Comparison of ENCODE assay signal across 9 cellular contexts in the genomic region with DNA sequence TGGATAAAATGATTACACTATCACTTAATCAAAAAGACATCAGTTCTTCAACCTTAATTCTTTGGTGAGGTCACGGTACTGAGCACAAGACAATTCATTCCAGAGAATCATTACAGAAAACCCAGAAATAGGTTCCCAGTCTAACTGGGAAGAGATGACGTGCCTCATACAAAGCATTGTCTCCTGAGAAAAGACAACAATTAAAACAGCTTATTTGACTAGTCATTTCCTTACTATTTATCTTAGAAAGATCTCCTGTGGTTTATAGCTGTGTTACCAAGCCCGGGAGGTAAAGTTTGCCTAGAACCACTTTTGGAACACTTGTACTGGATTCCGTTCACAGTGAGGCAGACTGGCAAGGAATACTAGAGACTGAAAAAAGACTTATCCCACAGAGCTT. TPM values are rescaled to one million over a fixed set of nuclear protein-coding genes. Genes with fewer than 3 reads are reported as not detected.
A peak's percentile ranks its signal among the peaks of the same experiment; 100 is the strongest.
DNase-seq lines count a peak whose midpoint lies in the region; ATAC-seq and TF ChIP-seq lines count a peak whose summit lies in the region.
"Had no signal": no experiment of that assay in that cellular context is flagged by ENCODE, and none has a peak within 500 bp of the region (broad histone marks: within the 10 kb centered on the region; RNA-seq: fewer than 3 reads in every experiment).

No MANE protein-coding gene starts in this region.

- dilution Hi-C loops in IMR-90 (cut with HindIII; ENCODE audit: low sequenced_read_pairs, unreplicated experiment), result no loop called here

- DNase-seq in AG08395 (ENCODE audit: low spot score) (peak; percentile 45), IMR-90 (peak; percentile 78), sciatic nerve (ENCODE audit: low spot score) (no peak), ovary (no peak), cerebellar cortex (ENCODE audit: low spot score) (no peak), pons (ENCODE audit: low spot score) (no peak)
- DNase-seq: NCI-H345 had no signal

- no peak overlapping the region for H3K18ac ChIP-seq in IMR-90 (ENCODE audit: low read depth, low read length)

- ATAC-seq in IMR-90 (ENCODE audit: low read depth) (no peak), sciatic nerve (no peak)

- H3K27ac ChIP-seq in IMR-90 (ENCODE audit: insufficient read depth, low read length) (no peak overlapping the region; the same call in 1 of the 2 replicates), muscle layer of colon (ENCODE audit: low read depth, low read length) (peak overlapping the region; percentile 5), ovary (no peak overlapping the region)

- no peak overlapping the region for H2AFZ ChIP-seq in IMR-90 (replicated peaks; ENCODE audit: low read length, poor library complexity)

- H3K23ac ChIP-seq in IMR-90 (ENCODE audit: low read depth, low read length), result no peak overlapping the region

- 50% methylated on average over 1 of the region's 4 CpGs; no CpG with 5 or more reads in 1 of the 2 experiments for whole genome bisulfite sequencing in IMR-90 (ENCODE audit: extremely low coverage in 2 of 2, insufficient read length in 1 of 2), 2 experiments
- 74 to 82% (median 79%) methylated on average over 4 of the region's 4 CpGs for WGBS in ovary, 3 donors

- TSS peak; percentile 5 for BruUV-seq in IMR-90 (replicated peaks; lab: Mats Ljungman, UMichigan)

- no peak overlapping the region for H3K56ac ChIP-seq in IMR-90 (ENCODE audit: extremely low read depth, insufficient read depth, low read length)

- no peak overlapping the region for H2BK120ac ChIP-seq in IMR-90 (ENCODE audit: low read depth, low read length)

- peak overlapping the region in 4 of 5 experiments; percentile 69 to 92 (median 82) for H3K27ac Mint-ChIP-seq in brain

- peaks cover 66% of the 10 kb centered on the region for H3K4me1 Mint-ChIP-seq in brain

- H3K4me3 ChIP-seq in IMR-90 (ENCODE audit: insufficient read depth, low read depth, low read length) (no peak overlapping the region), muscle layer of colon (ENCODE audit: low read depth in 1 of 2, low read length in 2 of 2) (peak overlapping the region in 1 of 2 donors; percentile 3), ovary (no peak overlapping the region)

- POLR2A ChIA-PET in IMR-90 (lab: Charles Lee; ENCODE audit: unreplicated experiment), result interaction anchor here (0.5 kb wide), 1 partner anchor 335 kb away, joined by 4 read pairs; no protein-coding TSS in a partner anchor

- CTCF ChIA-PET in IMR-90 (lab: Yijun Ruan, JAX), result interaction anchor here (0.5 to 1.5 kb wide), 3 partner anchors 183 to 220 kb away, joined by 3 to 5 read pairs (median 4); no protein-coding TSS in a partner anchor

- H3K9me1 ChIP-seq in IMR-90 (ENCODE audit: insufficient read depth, low read length), result peaks cover 14% of the 10 kb centered on the region

- peaks cover 15% of the 10 kb centered on the region for H3K27me3 Mint-ChIP-seq in brain

- no peak for TF ChIP-seq POLR2A in IMR-90 (IDR thresholded peaks at IDR 0.05; ENCODE audit: low read depth, low read length)
- TF ChIP-seq POLR2A in ovary (IDR thresholded peaks at IDR 0.05), result no peak

- H3K9ac ChIP-seq in IMR-90 (ENCODE audit: low read depth, low read length) (no peak overlapping the region), muscle layer of colon (ENCODE audit: low read length) (no peak overlapping the region)

- H3K9me3 Mint-ChIP-seq in brain, result no peaks in the 10 kb centered on the region

- H3K36me3 ChIP-seq in IMR-90 (ENCODE audit: control insufficient read depth, insufficient read depth, low read length) (peaks cover 8% of the 10 kb centered on the region), muscle layer of colon (ENCODE audit: insufficient read depth, low read length) (peaks cover 4% of the 10 kb centered on the region), ovary (no peaks in the 10 kb centered on the region)

- H3K79me1 ChIP-seq in IMR-90 (ENCODE audit: low read depth in 1 of 2, low read length in 2 of 2), result peaks cover 11 to 52% of the 10 kb centered on the region in 2 experiments; a peak in 3 of 4 replicates

- no peak overlapping the region for H4K91ac ChIP-seq in IMR-90 (ENCODE audit: insufficient read depth, low read depth, low read length)

- TF ChIP-seq CTCF in IMR-90 (conservative IDR thresholded peaks at IDR 0.05; ENCODE audit: low read depth, low read length) (no peak), brain (conservative IDR thresholded peaks at IDR 0.05) (no peak), ovary (IDR thresholded peaks at IDR 0.05) (no peak)

- H3K4ac ChIP-seq in IMR-90 (ENCODE audit: low read depth, low read length), result peak overlapping the region; percentile 25; the same call in 1 of the 2 replicates

- H4K5ac ChIP-seq in IMR-90 (ENCODE audit: low read depth, low read length), result no peak overlapping the region

- in situ Hi-C loops in IMR-90 (cut with MboI; ENCODE audit: low sequenced_read_pairs), result no loop called here

- TF ChIP-seq EP300 in ovary (IDR thresholded peaks at IDR 0.05), result no peak

- peak overlapping the region; percentile 48 to 80 (median 70) for H3K4me3 Mint-ChIP-seq in brain

- no peak overlapping the region for H2AK9ac ChIP-seq in IMR-90 (replicated peaks; ENCODE audit: low read depth, low read length, poor library complexity)

- intact Hi-C loops in IMR-90 (cut with micrococcal nuclease) (loop anchor here (5.0 kb wide), 1 partner anchor 39 kb away; no protein-coding TSS in a partner anchor), sciatic nerve (cut with DNase I) (no loop called here), ovary (cut with DNase I) (no loop called here)

- H3K36me3 Mint-ChIP-seq in brain, result peaks cover 52% of the 10 kb centered on the region

- no peak overlapping the region for H4K8ac ChIP-seq in IMR-90 (ENCODE audit: low read depth in 2 of 2, low read length in 2 of 2)

- H4K20me1 ChIP-seq in IMR-90 (ENCODE audit: insufficient read depth, low read length), result peaks cover 81% of the 10 kb centered on the region

- H2BK15ac ChIP-seq in IMR-90 (ENCODE audit: low read depth, low read length), result no peak overlapping the region

- no peaks in the 10 kb centered on the region for H3K9me3 ChIP-seq in IMR-90 (ENCODE audit: control insufficient read depth, insufficient read depth, low read length)
- H3K9me3 ChIP-seq in muscle layer of colon (ENCODE audit: low read length), result no peaks in the 10 kb centered on the region
- H3K9me3 ChIP-seq in ovary, result no peaks in the 10 kb centered on the region

- TF ChIP-seq RAD21 in IMR-90 (IDR thresholded peaks at IDR 0.05; ENCODE audit: low read length), result no peak

- peak overlapping the region; percentile 39; the same call in 1 of the 2 replicates for H3K4me2 ChIP-seq in IMR-90 (ENCODE audit: low read depth, low read length)

- H3K14ac ChIP-seq in IMR-90 (replicated peaks; ENCODE audit: low read depth, low read length), result no peak overlapping the region

- H3K27me3 ChIP-seq in IMR-90 (ENCODE audit: control insufficient read depth, insufficient read depth, low read length) (no peaks in the 10 kb centered on the region), muscle layer of colon (ENCODE audit: control insufficient read depth in 1 of 2, insufficient read depth in 2 of 2, low read length in 2 of 2) (no peaks in the 10 kb centered on the region), ovary (no peaks in the 10 kb centered on the region)

- H2AK5ac ChIP-seq in IMR-90 (ENCODE audit: low read depth, low read length), result no peak overlapping the region

- H3K4me1 ChIP-seq in IMR-90 (ENCODE audit: control insufficient read depth, insufficient read depth, low read length), result peaks cover 13% of the 10 kb centered on the region
- H3K4me1 ChIP-seq in muscle layer of colon (ENCODE audit: insufficient read depth, low read length), result peaks cover 55% of the 10 kb centered on the region
- H3K4me1 ChIP-seq in ovary (ENCODE audit: insufficient read depth), result peaks cover 12% of the 10 kb centered on the region

- H2BK5ac ChIP-seq in IMR-90 (ENCODE audit: low read depth, low read length, poor library complexity, severe bottlenecking), result peak overlapping the region; percentile 31

- H2BK20ac ChIP-seq in IMR-90 (ENCODE audit: low read depth, low read length), result no peak overlapping the region

TF ChIP-seq in IMR-90, 13 proteins besides CTCF, POLR2A, EP300 and RAD21 (continues in another document):
- TF ChIP-seq, protein P1, sequence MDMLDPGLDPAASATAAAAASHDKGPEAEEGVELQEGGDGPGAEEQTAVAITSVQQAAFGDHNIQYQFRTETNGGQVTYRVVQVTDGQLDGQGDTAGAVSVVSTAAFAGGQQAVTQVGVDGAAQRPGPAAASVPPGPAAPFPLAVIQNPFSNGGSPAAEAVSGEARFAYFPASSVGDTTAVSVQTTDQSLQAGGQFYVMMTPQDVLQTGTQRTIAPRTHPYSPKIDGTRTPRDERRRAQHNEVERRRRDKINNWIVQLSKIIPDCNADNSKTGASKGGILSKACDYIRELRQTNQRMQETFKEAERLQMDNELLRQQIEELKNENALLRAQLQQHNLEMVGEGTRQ (IDR thresholded peaks at IDR 0.05; ENCODE audit: low read depth, low read length), result no peak

RNA-seq across cellular contexts. Expression of a gene that starts 5.1 kb away (rescaled TPM):
- total RNA-seq in IMR-90 (2012; rRNA removed), result 25.6 and 26.7 TPM in 2 replicates
- 24.4 and 28.9 TPM in 2 replicates for polyA plus RNA-seq in IMR-90 (2012; rRNA removed)
- 27.1 and 31.6 TPM in 2 replicates for polyA plus RNA-seq in IMR-90 (2012; cell fraction: cytosol; rRNA removed)
- polyA plus RNA-seq in IMR-90 (2012; cell fraction: nucleus; rRNA removed; ENCODE audit: low replicate concordance), result 46.7 and 79.8 TPM in 2 replicates
- 43.1 TPM for polyA plus RNA-seq in brain (ENCODE audit: insufficient read depth, low read depth, low replicate concordance)
- total RNA-seq in sciatic nerve, result 42.8 TPM
- 10 to 100 TPM; 39.8 to 62.7 (median 48.8) TPM for total RNA-seq in ovary
- 10 to 100 TPM; 22.7 to 28.1 TPM for polyA plus RNA-seq in ovary

RNA-seq across cellular contexts. Expression of a gene that starts 43.4 kb away (rescaled TPM):
- 2.7 and 2.8 TPM in 2 replicates for total RNA-seq in IMR-90 (2012; rRNA removed)
- 3.9 and 4.1 TPM in 2 replicates for polyA plus RNA-seq in IMR-90 (2012; rRNA removed)
- polyA plus RNA-seq in IMR-90 (2012; cell fraction: cytosol; rRNA removed), result 3.7 and 5.3 TPM in 2 replicates
- polyA plus RNA-seq in IMR-90 (2012; cell fraction: nucleus; rRNA removed; ENCODE audit: low replicate concordance), result 3.0 and 3.2 TPM in 2 replicates
- polyA plus RNA-seq in brain (ENCODE audit: insufficient read depth, low read depth, low replicate concordance), result 34.5 TPM
- total RNA-seq in sciatic nerve, result 9.6 TPM
- 10 to 100 TPM in 1 of 7 donors, 1 to 10 TPM in 6; 7.3 to 13.8 (median 8.1) TPM for total RNA-seq in ovary
- 1 to 10 TPM; 3.7 to 5.1 TPM for polyA plus RNA-seq in ovary

RNA-seq across cellular contexts. Expression of a gene that starts 48.7 kb away (rescaled TPM):
- 19.7 and 31.1 TPM in 2 replicates for total RNA-seq in IMR-90 (2012; rRNA removed)
- polyA plus RNA-seq in IMR-90 (2012; rRNA removed), result 60.1 and 67.9 TPM in 2 replicates
- polyA plus RNA-seq in IMR-90 (2012; cell fraction: cytosol; rRNA removed), result 52.9 and 71.4 TPM in 2 replicates
- 61.2 and 61.8 TPM in 2 replicates for polyA plus RNA-seq in IMR-90 (2012; cell fraction: nucleus; rRNA removed; ENCODE audit: low replicate concordance)
- polyA plus RNA-seq in brain (ENCODE audit: insufficient read depth, low read depth, low replicate concordance), result 183 TPM
- total RNA-seq in sciatic nerve, result 111 TPM
- total RNA-seq in ovary, result 10 to 100 TPM; 29.3 to 82.3 (median 75.0) TPM
- 10 to 100 TPM; 39.3 to 44.7 TPM for polyA plus RNA-seq in ovary

RNA-seq across cellular contexts. Expression of a gene that starts 59.6 kb away (rescaled TPM):
- not detected in 2 replicates for total RNA-seq in IMR-90 (2012; rRNA removed)
- polyA plus RNA-seq in IMR-90 (2012; rRNA removed), result not detected in 2 replicates
- polyA plus RNA-seq in IMR-90 (2012; cell fraction: cytosol; rRNA removed), result not detected in 2 replicates
- polyA plus RNA-seq in IMR-90 (2012; cell fraction: nucleus; rRNA removed; ENCODE audit: low replicate concordance), result not detected in 2 replicates
- 64.1 TPM for polyA plus RNA-seq in brain (ENCODE audit: insufficient read depth, low read depth, low replicate concordance)
- not detected for total RNA-seq in sciatic nerve
- not detected for total RNA-seq in ovary
- not detected for polyA plus RNA-seq in ovary

Comparison
In these comparisons a context has a peak if more than half of its experiments do, and no peak if none do; other contexts are left out.
1. DNase-seq: peak in AG08395 (single experiment) and IMR-90 (single experiment); none in sciatic nerve (single experiment), ovary (0 of 5), cerebellar cortex (single experiment) and pons (single experiment).